Comparison of ENCODE assay signal across 25 cellular contexts in genomic region chrX:38276089-38276488, GRCh38. TPM values are rescaled to one million over a fixed set of nuclear protein-coding genes. Genes with fewer than 3 reads are reported as not detected.
A peak's percentile ranks its signal among the peaks of the same experiment; 100 is the strongest.
DNase-seq lines count a peak whose midpoint lies in the region; ATAC-seq, FAIRE-seq and TF ChIP-seq lines count a peak whose summit lies in the region.
"Had no signal": no experiment of that assay in that cellular context is flagged by ENCODE, and none has a peak within 500 bp of the region (broad histone marks: within the 10 kb centered on the region; RNA-seq: fewer than 3 reads in every experiment).

No MANE protein-coding gene starts in this region.

- H3K4me3 ChIP-seq in hepatocyte = no peak overlapping the region
- H3K4me3 ChIP-seq: HAP-1, left ventricle myocardium inferior, prostate gland, SJCRH30, tibial artery had no signal

- no peaks in the 10 kb centered on the region for H3K9me2 ChIP-seq in hepatocyte (replicated peaks; ENCODE audit: insufficient read depth)

- no peaks in the 10 kb centered on the region for H4K20me1 ChIP-seq in hepatocyte (ENCODE audit: insufficient read depth, poor library complexity, severe bottlenecking)

- H3K36me3 Mint-ChIP-seq in stimulated activated memory B cell treated with anti-CD40 and anti-IgM and Interleukin-4, amounts not matched to agents 10 μg/mL and 1 μg/mL and 100 μg/mL, for 72 hours = no peaks in the 10 kb centered on the region
- H3K36me3 Mint-ChIP-seq: naive B cell, WTC11 had no signal

- no peak for ATAC-seq in stimulated activated memory B cell treated with anti-CD40 and anti-IgM and Interleukin-4, amounts not matched to agents 10 μg/mL and 1 μg/mL and 100 μg/mL, for 72 hours
- ATAC-seq: sciatic nerve, T-cell, WTC11 had no signal

- no peak overlapping the region for H3K4me2 ChIP-seq in hepatocyte

- H3K27ac ChIP-seq in VCaP (peak overlapping the region; percentile 84), hepatocyte (peak overlapping the region; percentile 45)
- H3K27ac ChIP-seq: left ventricle myocardium inferior, prostate gland, SJCRH30, tibial artery had no signal

- peak; percentile 5 for FAIRE-seq in GM12892 (lab: Jason Lieb, UNC)

- TF ChIP-seq CTCF in VCaP (conservative IDR thresholded peaks at IDR 0.05) (no peak), hepatocyte (IDR thresholded peaks at IDR 0.05; ENCODE audit: poor library complexity) (no peak)

- peaks cover 11% of the 10 kb centered on the region for H3K4me1 Mint-ChIP-seq in stimulated activated memory B cell treated with anti-CD40 and anti-IgM and Interleukin-4, amounts not matched to agents 10 μg/mL and 1 μg/mL and 100 μg/mL, for 72 hours
- H3K4me1 Mint-ChIP-seq: activated CD4-positive, alpha-beta T cell treated with anti-CD3 and anti-CD28 coated beads, Interleukin-2, amount 10 ng/mL, durations not matched to agents 7 days and 5 days; naive B cell; T-cell had no signal

- H3K27me3 ChIP-seq in hepatocyte = no peaks in the 10 kb centered on the region
- H3K27me3 ChIP-seq: SJCRH30, tibial artery had no signal

- H3K27me3 Mint-ChIP-seq in stimulated activated memory B cell treated with anti-CD40 and anti-IgM and Interleukin-4, amounts not matched to agents 10 μg/mL and 1 μg/mL and 100 μg/mL, for 72 hours = no peaks in the 10 kb centered on the region
- H3K27me3 Mint-ChIP-seq: activated CD4-positive, alpha-beta T cell treated with anti-CD3 and anti-CD28 coated beads, Interleukin-2, amount 10 ng/mL, durations not matched to agents 7 days and 5 days; naive B cell; T-cell had no signal

- no peak for TF ChIP-seq POLR2A in GM12892 (IDR thresholded peaks at IDR 0.05; ENCODE audit: low read depth, low read length)

- WGBS in hepatocyte (ENCODE audit: low lambda C conversion rate, missing lambda C conversion rate) = 87% methylated on average over 2 of the region's 2 CpGs

- no peaks in the 10 kb centered on the region for H3K36me3 ChIP-seq in hepatocyte (replicated peaks; ENCODE audit: insufficient read depth, low read depth)
- H3K36me3 ChIP-seq: HAP-1, prostate gland, SJCRH30, tibial artery had no signal

- no peak overlapping the region for H3K4me3 Mint-ChIP-seq in stimulated activated memory B cell treated with anti-CD40 and anti-IgM and Interleukin-4, amounts not matched to agents 10 μg/mL and 1 μg/mL and 100 μg/mL, for 72 hours
- H3K4me3 Mint-ChIP-seq: activated CD4-positive, alpha-beta T cell treated with anti-CD3 and anti-CD28 coated beads, Interleukin-2, amount 10 ng/mL, durations not matched to agents 7 days and 5 days; naive B cell; T-cell; WTC11 had no signal

- peaks cover 8% of the 10 kb centered on the region for H3K4me1 ChIP-seq in hepatocyte (ENCODE audit: insufficient read depth)
- H3K4me1 ChIP-seq: left ventricle myocardium inferior, prostate gland, SJCRH30, tibial artery had no signal

- no peaks in the 10 kb centered on the region for H3K9me3 Mint-ChIP-seq in stimulated activated memory B cell treated with anti-CD40 and anti-IgM and Interleukin-4, amounts not matched to agents 10 μg/mL and 1 μg/mL and 100 μg/mL, for 72 hours
- H3K9me3 Mint-ChIP-seq: activated CD4-positive, alpha-beta T cell treated with anti-CD3 and anti-CD28 coated beads, Interleukin-2, amount 10 ng/mL, durations not matched to agents 7 days and 5 days; naive B cell; T-cell; WTC11 had no signal

- H3K79me2 ChIP-seq in hepatocyte = no peaks in the 10 kb centered on the region

- no peaks in the 10 kb centered on the region for H3K9me3 ChIP-seq in hepatocyte (ENCODE audit: low read depth)
- H3K9me3 ChIP-seq: HAP-1, left ventricle myocardium inferior, prostate gland, SJCRH30, tibial artery had no signal

- H2AFZ ChIP-seq in hepatocyte = no peak overlapping the region

- DNase-seq in GM12892 (ENCODE audit: insufficient read length) = no peak
- no peak for DNase-seq in hepatocyte (ENCODE audit: low spot score)
- no peak for DNase-seq in activated gamma-delta T cell treated with Interleukin-2 at 50 U/mL for 16 hours
- DNase-seq in NCI-H1048 (lab: John Stamatoyannopoulos, UW) = no peak
- DNase-seq in SKM-1 treated with dmso at 0.1 percent for 144 hours (lab: John Stamatoyannopoulos, UW; ENCODE audit: unreplicated experiment) = no peak
- DNase-seq: activated CD4-positive, alpha-beta T cell treated with anti-CD3 and anti-CD28 coated beads, Interleukin-2, amount 10 ng/mL, durations not matched to agents 7 days and 5 days; activated T-cell treated with anti-CD3 and anti-CD28 coated beads, Interleukin-2, amount 50 U/mL, for 48 hours; C1 segment of cervical spinal cord; COR-L47; glutamatergic neuron; left ventricle myocardium inferior; naive B cell; NCI-H1694; NCI-H82; SJCRH30; stimulated activated CD4-positive, alpha-beta T cell treated with anti-CD3 and anti-CD28 coated beads, Interleukin-4, amount 100 ng/mL, for 24 hours; T-cell; tibial artery had no signal

- H3K27ac Mint-ChIP-seq in stimulated activated memory B cell treated with anti-CD40 and anti-IgM and Interleukin-4, amounts not matched to agents 10 μg/mL and 1 μg/mL and 100 μg/mL, for 72 hours = peak overlapping the region; percentile 34
- H3K27ac Mint-ChIP-seq: activated CD4-positive, alpha-beta T cell treated with anti-CD3 and anti-CD28 coated beads, Interleukin-2, amount 10 ng/mL, durations not matched to agents 7 days and 5 days; T-cell; WTC11 had no signal

RNA-seq across cellular contexts. Expression of gene RPGR, which starts 51.2 kb away (rescaled TPM):
- 7.8 TPM for polyA plus RNA-seq in GM12892 (2012; ENCODE audit: missing spikeins)
- 9.8 and 15.9 TPM in 2 replicates for total RNA-seq in hepatocyte
- polyA plus RNA-seq in hepatocyte = 7.2 and 7.6 TPM in 2 replicates

RNA-seq across cellular contexts. Expression of gene SRPX, which starts 55.4 kb away (rescaled TPM):
- 0.17 TPM for polyA plus RNA-seq in GM12892 (2012; ENCODE audit: missing spikeins)
- 82.4 and 101 TPM in 2 replicates for total RNA-seq in hepatocyte
- 172 and 189 TPM in 2 replicates for polyA plus RNA-seq in hepatocyte
- total RNA-seq: G401 had no signal
